8 cellular contexts compared by ENCODE assay signal in genomic region chr16:88705746-88706287, GRCh38. TPM values are rescaled to one million over a fixed set of nuclear protein-coding genes. Genes with fewer than 3 reads are reported as not detected.
DNase-seq lines count a peak whose midpoint lies in the region; ATAC-seq and TF ChIP-seq lines count a peak whose summit lies in the region.

No MANE protein-coding gene starts in this region.

- H3K4me3 ChIP-seq in GM12865 (ENCODE audit: low read depth, low read length) (peak overlapping the region; percentile 70), MM.1S (ENCODE audit: low read length) (peak overlapping the region; percentile 64), lower lobe of right lung (peak overlapping the region; percentile 100), upper lobe of left lung (peak overlapping the region; percentile 87 to 99 (median 98))

- no peak overlapping the region for H2AFZ ChIP-seq in MM.1S (ENCODE audit: low read length)

- no peak for DNase-seq in GM12865 (ENCODE audit: low read depth)
- no peak for DNase-seq in MM.1S
- DNase-seq in caudate nucleus (lab: John Stamatoyannopoulos, UW): no peak
- no peak for DNase-seq in lower lobe of right lung
- peak in 1 of 2 donors; percentile 91 for DNase-seq in upper lobe of left lung
- no peak for DNase-seq in NCI-H2227 treated with DMSO at 0.1 percent for 48 hours (lab: John Stamatoyannopoulos, UW)
- no peak for DNase-seq in DMS153 treated with DMSO at 0.1 percent for 48 hours (lab: John Stamatoyannopoulos, UW; ENCODE audit: unreplicated experiment)

- TF ChIP-seq POLR2A in upper lobe of left lung (IDR thresholded peaks at IDR 0.05): no peak

- H3K4me1 ChIP-seq in MM.1S (ENCODE audit: low read length) (peaks cover 7% of the 10 kb centered on the region), lower lobe of right lung (peaks cover 57% of the 10 kb centered on the region), upper lobe of left lung (peaks cover 51 to 63% (median 57%) of the 10 kb centered on the region in 4 donors)

- ATAC-seq in GM21786 (IDR thresholded peaks at IDR 0.05; ENCODE audit: unreplicated experiment) (peak; percentile 11), lower lobe of right lung (peak; percentile 0 to 5), upper lobe of left lung (ENCODE audit: low FRiP score in 2 of 2) (peak in 1 of 2 donors; percentile 2)

- no peaks in the 10 kb centered on the region for H4K20me1 ChIP-seq in MM.1S (ENCODE audit: insufficient read depth, low read length)

- peak overlapping the region; percentile 66 for H3K9ac ChIP-seq in MM.1S (ENCODE audit: low read length)

- intact Hi-C loops in lower lobe of right lung (cut with DNase I): no loop called here

- 0% methylated on average over 11 to 29 of the region's 67 CpGs for WGBS in upper lobe of left lung, 2 donors

- no peak for TF ChIP-seq CTCF in GM12865 (IDR thresholded peaks at IDR 0.05; ENCODE audit: insufficient read depth, low read depth, low read length, missing control alignments)
- no peak for TF ChIP-seq CTCF in MM.1S (IDR thresholded peaks at IDR 0.05; ENCODE audit: low read length)
- no peak for TF ChIP-seq CTCF in lower lobe of right lung (IDR thresholded peaks at IDR 0.05)
- no peak for TF ChIP-seq CTCF in upper lobe of left lung (IDR thresholded peaks at IDR 0.05)

- no peaks in the 10 kb centered on the region for H3K9me2 ChIP-seq in MM.1S (replicated peaks; ENCODE audit: insufficient read depth, low read length)

- peaks cover 7% of the 10 kb centered on the region; the same call in 1 of the 2 replicates for H3F3A ChIP-seq in MM.1S (ENCODE audit: insufficient read depth, low read length)

- H3K27ac ChIP-seq in MM.1S (ENCODE audit: low read length) (peak overlapping the region; percentile 44; the same call in 1 of the 2 replicates), caudate nucleus (ENCODE audit: low read depth, low read length) (peak overlapping the region; percentile 84), lower lobe of right lung (peak overlapping the region; percentile 89), upper lobe of left lung (peak overlapping the region; percentile 87 to 96 (median 92))

- TF ChIP-seq EP300 in upper lobe of left lung (IDR thresholded peaks at IDR 0.05): no peak

- peak overlapping the region; percentile 72 for H3K4me2 ChIP-seq in MM.1S (ENCODE audit: low read depth, low read length)

- peaks cover 37% of the 10 kb centered on the region for H3K79me2 ChIP-seq in MM.1S (ENCODE audit: low read length)

- H3K36me3 ChIP-seq in MM.1S (replicated peaks; ENCODE audit: insufficient read depth, low read length): no peaks in the 10 kb centered on the region
- peaks cover 5% of the 10 kb centered on the region for H3K36me3 ChIP-seq in lower lobe of right lung
- H3K36me3 ChIP-seq in upper lobe of left lung: peaks cover 0 to 7% (median 4%) of the 10 kb centered on the region in 4 donors

- H3K9me3 ChIP-seq in MM.1S (replicated peaks; ENCODE audit: insufficient read depth, low read length): no peaks in the 10 kb centered on the region
- no peaks in the 10 kb centered on the region for H3K9me3 ChIP-seq in lower lobe of right lung
- H3K9me3 ChIP-seq in upper lobe of left lung: no peaks in the 10 kb centered on the region

- H3K27me3 ChIP-seq in MM.1S (replicated peaks; ENCODE audit: insufficient read depth, low read length) (no peaks in the 10 kb centered on the region), lower lobe of right lung (ENCODE audit: low read depth) (no peaks in the 10 kb centered on the region), upper lobe of left lung (no peaks in the 10 kb centered on the region)

RNA-seq across cellular contexts. Expression of gene RNF166, which starts 0.4 kb away (rescaled TPM):
- total RNA-seq in lower lobe of right lung (61.9 TPM), upper lobe of left lung (100 to 1,000 TPM in 1 of 6 donors, 10 to 100 TPM in 5; 23.2 to 101 (median 64.6) TPM)

RNA-seq across cellular contexts. Expression of gene CTU2, which starts 0.5 kb away (rescaled TPM):
- total RNA-seq in lower lobe of right lung (14.5 TPM), upper lobe of left lung (10 to 100 TPM in 5 of 6 donors, 1 to 10 TPM in 1; 9.4 to 31.4 (median 20.6) TPM)

RNA-seq across cellular contexts. Expression of gene SNAI3, which starts 19.5 kb away (rescaled TPM):
- total RNA-seq in lower lobe of right lung: 6.1 TPM
- 1 to 10 TPM in 4 of 6 donors, under 1 TPM in 1, not detected in 1; 0.78 to 8.1 (median 7.0) TPM for total RNA-seq in upper lobe of left lung

RNA-seq across cellular contexts. Expression of gene MVD, which starts 42.9 kb away (rescaled TPM):
- total RNA-seq in lower lobe of right lung (71.8 TPM), upper lobe of left lung (100 to 1,000 TPM in 2 of 6 donors, 10 to 100 TPM in 4; 38.1 to 114 (median 90.5) TPM)

RNA-seq across cellular contexts. Expression of gene CYBA, which starts 55.0 kb away (rescaled TPM):
- total RNA-seq in lower lobe of right lung: 371 TPM
- total RNA-seq in upper lobe of left lung: 100 to 1,000 TPM; 213 to 472 (median 322) TPM
